In the genomic region with DNA sequence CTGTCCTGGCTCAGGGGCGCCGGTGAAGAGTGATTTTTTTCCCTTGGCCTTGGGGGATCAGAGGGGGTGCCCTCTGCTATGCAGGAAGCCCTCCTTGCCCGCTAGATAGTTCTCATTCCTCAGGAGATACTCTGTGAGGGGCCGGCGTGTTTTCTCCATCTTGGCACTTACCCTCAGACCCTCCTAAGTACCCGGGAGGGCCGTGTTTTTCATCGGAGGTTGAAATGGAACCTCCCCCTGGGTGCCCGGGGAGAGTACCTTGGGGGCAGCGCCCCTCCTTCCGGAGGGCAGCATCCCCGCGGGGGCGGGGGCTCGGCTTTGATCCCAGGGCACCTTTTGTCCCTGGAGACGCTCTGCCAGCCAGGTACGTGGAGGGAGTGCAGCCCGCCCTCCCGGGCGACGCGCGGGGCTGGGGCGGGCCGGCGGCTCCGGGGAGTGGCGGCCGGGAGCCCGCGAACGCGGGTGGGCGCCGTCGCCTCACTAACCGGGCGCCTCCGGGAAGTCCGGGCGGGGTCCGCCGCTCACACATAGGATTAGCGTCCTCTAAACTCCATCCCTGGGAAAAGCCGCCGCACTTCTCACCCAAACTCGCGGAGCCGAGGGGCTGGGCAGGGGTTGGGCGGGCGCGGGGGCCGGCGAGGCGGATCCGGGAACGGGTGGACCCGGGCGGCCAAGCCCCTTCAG, we compare ENCODE assay signal across 8 cellular contexts. TPM values are rescaled to one million over a fixed set of nuclear protein-coding genes. Genes with fewer than 3 reads are reported as not detected.
DNase-seq lines count a peak whose midpoint lies in the region; ATAC-seq and TF ChIP-seq lines count a peak whose summit lies in the region.
"Not testable (repeated sequence)": the region's sequence is repeated elsewhere in the genome, so short reads cannot be mapped to it uniquely, and the experiment has no call there.

No MANE protein-coding gene starts in this region.

- intact Hi-C loops in natural killer cell (cut with micrococcal nuclease): not testable (repeated sequence)

- peak overlapping the region; percentile 75 for H3K4me3 Mint-ChIP-seq in activated naive CD8-positive, alpha-beta T cell treated with anti-CD3 and anti-CD28 coated beads for 36 hours
- peak overlapping the region; percentile 77 for H3K4me3 Mint-ChIP-seq in natural killer cell

- peaks cover 21% of the 10 kb centered on the region for H3K4me1 Mint-ChIP-seq in activated naive CD8-positive, alpha-beta T cell treated with anti-CD3 and anti-CD28 coated beads for 36 hours
- peaks cover 23 to 25% of the 10 kb centered on the region in 2 donors for H3K4me1 Mint-ChIP-seq in natural killer cell

- not testable (repeated sequence) for H3K27me3 Mint-ChIP-seq in activated naive CD8-positive, alpha-beta T cell treated with anti-CD3 and anti-CD28 coated beads for 36 hours; natural killer cell (ENCODE audit: low read depth in 2 of 2)

- H3K36me3 Mint-ChIP-seq in activated naive CD8-positive, alpha-beta T cell treated with anti-CD3 and anti-CD28 coated beads for 36 hours: peaks cover 14% of the 10 kb centered on the region
- not testable (repeated sequence) for H3K36me3 Mint-ChIP-seq in natural killer cell

- not testable (repeated sequence) for TF ChIP-seq CTCF in natural killer cell (IDR thresholded peaks at IDR 0.05)

- ATAC-seq in GM21717 (IDR thresholded peaks at IDR 0.05; ENCODE audit: unreplicated experiment) (peak; percentile 25), HG03571 (IDR thresholded peaks at IDR 0.05; ENCODE audit: unreplicated experiment) (peak; percentile 21), natural killer cell (peak; percentile 27 to 49 (median 36))

- not testable (repeated sequence) for H3K9me3 Mint-ChIP-seq in activated naive CD8-positive, alpha-beta T cell treated with anti-CD3 and anti-CD28 coated beads for 36 hours; natural killer cell

- H3K27ac Mint-ChIP-seq in activated naive CD8-positive, alpha-beta T cell treated with anti-CD3 and anti-CD28 coated beads for 36 hours: peak overlapping the region; percentile 76
- H3K27ac Mint-ChIP-seq in natural killer cell: peak overlapping the region; percentile 61 to 70

- peak; percentile 10 for DNase-seq in EL
- DNase-seq in T-helper 1 cell: peak; percentile 13 to 45 (median 22)
- peak; percentile 48 for DNase-seq in activated naive CD8-positive, alpha-beta T cell treated with anti-CD3 and anti-CD28 coated beads for 36 hours
- peak; percentile 32 for DNase-seq in glomerular visceral epithelial cell (ENCODE audit: extremely low spot score)
- peak; percentile 41 for DNase-seq in natural killer cell
- DNase-seq in stimulated activated naive CD4-positive, alpha-beta T cell (lab: John Stamatoyannopoulos, UW): peak; percentile 13 to 63 (median 44)

RNA-seq across cellular contexts. Expression of a gene that starts 0.8 kb away (rescaled TPM):
- total RNA-seq in activated naive CD8-positive, alpha-beta T cell treated with anti-CD3 and anti-CD28 coated beads for 36 hours: 10 to 100 TPM; 29.4 to 32.4 TPM
- total RNA-seq in natural killer cell: 10 to 100 TPM; 63.8 to 77.2 (median 68.2) TPM

RNA-seq across cellular contexts. Expression of a gene that starts 54.2 kb away (rescaled TPM):
- total RNA-seq in activated naive CD8-positive, alpha-beta T cell treated with anti-CD3 and anti-CD28 coated beads for 36 hours: 10 to 100 TPM; 33.7 to 34.6 TPM
- 10 to 100 TPM; 10.8 to 13.5 (median 11.5) TPM for total RNA-seq in natural killer cell

Comparison
In these comparisons a context has a peak if more than half of its experiments do, and no peak if none do; other contexts are left out.
1. Peak in every context shown above with its lines: DNase-seq and ATAC-seq.